ENCODE assay signal across 8 cellular contexts in the genomic region with DNA sequence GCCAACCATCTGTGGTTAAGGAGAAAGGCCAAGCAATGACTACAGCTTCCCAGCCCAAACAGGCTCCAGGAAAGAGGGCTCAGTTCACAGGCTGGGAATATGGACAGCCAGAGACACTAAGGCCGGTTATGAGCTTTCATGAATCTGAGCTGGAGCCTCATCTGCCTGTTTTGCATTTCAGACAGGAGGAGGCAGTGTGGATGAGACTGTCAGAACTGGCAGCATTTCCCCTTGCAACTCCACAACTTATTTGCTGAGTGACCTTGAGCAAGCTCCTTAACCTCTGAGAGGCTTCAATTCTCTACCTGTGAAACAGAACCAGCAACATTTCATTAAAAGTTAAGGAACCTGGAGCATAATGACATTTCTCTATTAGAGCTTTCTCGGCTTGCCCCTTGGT.
DNase-seq lines count a peak whose midpoint lies in the region; ATAC-seq, FAIRE-seq and TF ChIP-seq lines count a peak whose summit lies in the region.

No MANE protein-coding gene starts in this region.

- H3K4me2 ChIP-seq in GM23248 (ENCODE audit: unreplicated experiment), result no peak overlapping the region
- no peak overlapping the region for H3K4me2 ChIP-seq in keratinocyte (ENCODE audit: control insufficient read depth, extremely low read depth, insufficient read depth, low read depth, low read length)

- H3F3A ChIP-seq in GM23248 (ENCODE audit: insufficient read depth), result no peaks in the 10 kb centered on the region

- DNase-seq in EH (ENCODE audit: low read depth) (peak; percentile 53), GM23248 (peak; percentile 60), keratinocyte (ENCODE audit: low read depth, low spot score) (no peak), cerebellum (ENCODE audit: low spot score) (no peak), mucosa of gallbladder (ENCODE audit: low spot score) (no peak)
- peak; percentile 61 for DNase-seq in activated CD8-positive, alpha-beta T cell treated with anti-CD3 and anti-CD28 coated beads for 36 hours

- H2AFZ ChIP-seq in GM23248 (no peak overlapping the region), keratinocyte (ENCODE audit: control insufficient read depth, low read length) (no peak overlapping the region)

- H3K4me3 Mint-ChIP-seq in activated CD8-positive, alpha-beta T cell treated with anti-CD3 and anti-CD28 coated beads for 36 hours, result peak overlapping the region; percentile 70

- H3K27ac ChIP-seq in GM23248 (no peak overlapping the region), keratinocyte (ENCODE audit: control insufficient read depth, insufficient read depth, low read length) (no peak overlapping the region)

- dilution Hi-C loops in keratinocyte (cut with MboI; ENCODE audit: extremely low pct_ligation_motif_present, low sequenced_read_pairs), result loop anchor here (25.0 kb wide), 1 partner anchor 314 kb away; no protein-coding TSS in a partner anchor

- H3K4me1 ChIP-seq in GM23248 (ENCODE audit: insufficient read depth) (no peaks in the 10 kb centered on the region), keratinocyte (ENCODE audit: control insufficient read depth, extremely low read depth, insufficient read depth, low read length) (no peaks in the 10 kb centered on the region)

- 88 to 95% methylated on average over 2 of the region's 2 CpGs for WGBS in GM23248 (ENCODE audit: low coverage in 1 of 2, low lambda C conversion rate in 2 of 2, missing lambda C conversion rate in 2 of 2), 2 experiments

- H3K9me2 ChIP-seq in GM23248 (ENCODE audit: insufficient read depth), result no peaks in the 10 kb centered on the region

- H3K36me3 Mint-ChIP-seq in activated CD8-positive, alpha-beta T cell treated with anti-CD3 and anti-CD28 coated beads for 36 hours (ENCODE audit: low read depth), result peaks cover 22% of the 10 kb centered on the region

- H3K9ac ChIP-seq in GM23248, result no peak overlapping the region
- H3K9ac ChIP-seq in keratinocyte (ENCODE audit: control insufficient read depth, extremely low read depth, insufficient read depth, low read length), result no peak overlapping the region

- peaks cover 85% of the 10 kb centered on the region for H3K4me1 Mint-ChIP-seq in activated CD8-positive, alpha-beta T cell treated with anti-CD3 and anti-CD28 coated beads for 36 hours (ENCODE audit: low read depth)

- H3K9me1 ChIP-seq in keratinocyte (ENCODE audit: control insufficient read depth, extremely low read depth, insufficient read depth, low read length), result no peaks in the 10 kb centered on the region

- CTCF ChIA-PET in activated CD8-positive, alpha-beta T cell treated with anti-CD3 and anti-CD28 coated beads for 36 hours (lab: Charles Lee), result interaction anchor here (0.7 to 6.3 kb wide), 43 partner anchors 10 to 508 kb away, joined by 3 to 58 read pairs (median 5); no protein-coding TSS in a partner anchor

- H3K27ac Mint-ChIP-seq in activated CD8-positive, alpha-beta T cell treated with anti-CD3 and anti-CD28 coated beads for 36 hours, result peak overlapping the region; percentile 98

- H3K27me3 Mint-ChIP-seq in activated CD8-positive, alpha-beta T cell treated with anti-CD3 and anti-CD28 coated beads for 36 hours, result no peaks in the 10 kb centered on the region

- H3K4me3 ChIP-seq in GM23248 (no peak overlapping the region), keratinocyte (ENCODE audit: control insufficient read depth in 2 of 3, extremely low read depth in 1 of 3, insufficient read depth in 2 of 3, low read depth in 1 of 3, low read length in 3 of 3) (no peak overlapping the region)

- intact Hi-C loops in activated CD8-positive, alpha-beta T cell treated with anti-CD3 and anti-CD28 coated beads for 36 hours (cut with micrococcal nuclease), result loop anchor here (1.0 to 10.0 kb wide), 3 partner anchors 18 to 301 kb away; no protein-coding TSS in a partner anchor

- no peak for FAIRE-seq in keratinocyte (lab: Jason Lieb, UNC)

- H3K79me2 ChIP-seq in GM23248 (ENCODE audit: insufficient read depth) (no peaks in the 10 kb centered on the region), keratinocyte (ENCODE audit: control insufficient read depth, insufficient read depth, low read length) (no peaks in the 10 kb centered on the region)

- peak; percentile 70 for TF ChIP-seq CTCF in activated CD8-positive, alpha-beta T cell treated with anti-CD3 and anti-CD28 coated beads for 36 hours (IDR thresholded peaks at IDR 0.05)
- peak; percentile 13 to 56 (median 52) for TF ChIP-seq CTCF in keratinocyte (optimal IDR thresholded peaks at IDR 0.05 in 1 of 3, IDR thresholded peaks at IDR 0.05 in 1 of 3, conservative IDR thresholded peaks at IDR 0.05 in 1 of 3; ENCODE audit: extremely low read depth in 1 of 3, insufficient read depth in 2 of 3, low read length in 3 of 3)

- H3K27me3 ChIP-seq in GM23248 (replicated peaks; ENCODE audit: insufficient read depth), result no peaks in the 10 kb centered on the region
- H3K27me3 ChIP-seq in keratinocyte (ENCODE audit: control insufficient read depth, extremely low read depth, insufficient read depth, low read length), result peaks cover 8% of the 10 kb centered on the region

- H3K9me3 ChIP-seq in GM23248 (ENCODE audit: low read depth) (no peaks in the 10 kb centered on the region), keratinocyte (ENCODE audit: control insufficient read depth, low read depth, low read length) (no peaks in the 10 kb centered on the region)

- no peaks in the 10 kb centered on the region for H4K20me1 ChIP-seq in GM23248 (ENCODE audit: insufficient read depth)
- no peaks in the 10 kb centered on the region for H4K20me1 ChIP-seq in keratinocyte (ENCODE audit: control insufficient read depth, extremely low read depth, insufficient read depth, low read length)

- H3K9me3 Mint-ChIP-seq in activated CD8-positive, alpha-beta T cell treated with anti-CD3 and anti-CD28 coated beads for 36 hours, result peaks cover 7% of the 10 kb centered on the region

- ATAC-seq in activated CD8-positive, alpha-beta T cell treated with anti-CD3 and anti-CD28 coated beads for 36 hours, result no peak
- ATAC-seq in GM19452 (IDR thresholded peaks at IDR 0.05; ENCODE audit: unreplicated experiment), result no peak
- no peak for ATAC-seq in HG03457 (IDR thresholded peaks at IDR 0.05; ENCODE audit: unreplicated experiment)

- POLR2A ChIA-PET in activated CD8-positive, alpha-beta T cell treated with anti-CD3 and anti-CD28 coated beads for 36 hours (lab: Charles Lee), result interaction anchor here (0.5 to 4.4 kb wide), 28 partner anchors 10 to 302 kb away, joined by 3 to 35 read pairs (median 4); no protein-coding TSS in a partner anchor

- H3K36me3 ChIP-seq in GM23248 (ENCODE audit: low read depth) (no peaks in the 10 kb centered on the region), keratinocyte (ENCODE audit: control insufficient read depth in 2 of 2, extremely low read depth in 1 of 2, insufficient read depth in 2 of 2, low read length in 2 of 2) (no peaks in the 10 kb centered on the region)

- in situ Hi-C loops in GM23248 (cut with MboI), result no loop called here

Comparison
In these comparisons a context has a peak if more than half of its experiments do, and no peak if none do; other contexts are left out.
1. DNase-seq: peak in EH (single experiment), GM23248 (single experiment) and activated CD8-positive, alpha-beta T cell treated with anti-CD3 and anti-CD28 coated beads for 36 hours (single experiment); none in keratinocyte (single experiment), cerebellum (single experiment) and mucosa of gallbladder (single experiment).